8 cellular contexts compared by ENCODE assay signal in genomic region chr17:27381007-27381501, GRCh38.
DNase-seq lines count a peak whose midpoint lies in the region; ATAC-seq and TF ChIP-seq lines count a peak whose summit lies in the region.

No MANE protein-coding gene starts in this region.

- H3K4me1 Mint-ChIP-seq in immature natural killer cell: peaks cover 0 to 6% of the 10 kb centered on the region in 2 donors

- peaks cover 2 to 6% (median 5%) of the 10 kb centered on the region in 3 donors for H3K27me3 Mint-ChIP-seq in immature natural killer cell (ENCODE audit: low read depth in 3 of 3)

- H3K4me3 ChIP-seq in BE2C (ENCODE audit: low read depth, low read length): peak overlapping the region; percentile 58
- no peak overlapping the region for H3K4me3 ChIP-seq in astrocyte of the cerebellum (ENCODE audit: low read depth, low read length)

- no peaks in the 10 kb centered on the region for H3K9me3 Mint-ChIP-seq in immature natural killer cell

- peak overlapping the region in 1 of 5 donors; percentile 17 for H3K4me3 Mint-ChIP-seq in immature natural killer cell

- TF ChIP-seq CTCF in BE2C (IDR thresholded peaks at IDR 0.05; ENCODE audit: low read depth, low read length) (peak; percentile 98), astrocyte of the cerebellum (IDR thresholded peaks at IDR 0.05; ENCODE audit: low read depth, low read length, missing control alignments) (peak; percentile 97)

- no peaks in the 10 kb centered on the region; the same call in 1 of the 2 replicates for H3K4me1 ChIP-seq in BE2C

- peak; percentile 59 for ATAC-seq in GM21423 (IDR thresholded peaks at IDR 0.05; ENCODE audit: unreplicated experiment)
- ATAC-seq in HG03097 (IDR thresholded peaks at IDR 0.05; ENCODE audit: low FRiP score, unreplicated experiment): no peak

- in situ Hi-C loops in astrocyte of the cerebellum (cut with HindIII; ENCODE audit: low sequenced_read_pairs): no loop called here

- peak; percentile 84 for DNase-seq in BE2C
- DNase-seq in NCI-H1092 treated with DMSO at 0.1 percent for 48 hours (lab: John Stamatoyannopoulos, UW): peak; percentile 22
- DNase-seq in T-helper 9 cell: peak; percentile 72
- no peak for DNase-seq in astrocyte of the cerebellum (ENCODE audit: low read depth)
- DNase-seq in immature natural killer cell: peak; percentile 72 to 75 (median 74)
- peak; percentile 44 to 70 for DNase-seq in stimulated activated CD4-positive, alpha-beta T cell treated with anti-CD3 and anti-CD28 coated beads, Interleukin-1b, Interleukin-23, amount 100 ng/mL, for 1 hour (ENCODE audit: low read depth in 2 of 2)

- H3K36me3 Mint-ChIP-seq in immature natural killer cell: peaks cover 0 to 3% (median 0%) of the 10 kb centered on the region in 3 donors

- no peaks in the 10 kb centered on the region for H3K9me3 ChIP-seq in BE2C

- H3K27me3 ChIP-seq in BE2C: no peaks in the 10 kb centered on the region

- no peaks in the 10 kb centered on the region for H3K36me3 ChIP-seq in BE2C

- H3K27ac Mint-ChIP-seq in immature natural killer cell: no peak overlapping the region
